Comparison of ENCODE assay signal across 27 cellular contexts in the genomic region with DNA sequence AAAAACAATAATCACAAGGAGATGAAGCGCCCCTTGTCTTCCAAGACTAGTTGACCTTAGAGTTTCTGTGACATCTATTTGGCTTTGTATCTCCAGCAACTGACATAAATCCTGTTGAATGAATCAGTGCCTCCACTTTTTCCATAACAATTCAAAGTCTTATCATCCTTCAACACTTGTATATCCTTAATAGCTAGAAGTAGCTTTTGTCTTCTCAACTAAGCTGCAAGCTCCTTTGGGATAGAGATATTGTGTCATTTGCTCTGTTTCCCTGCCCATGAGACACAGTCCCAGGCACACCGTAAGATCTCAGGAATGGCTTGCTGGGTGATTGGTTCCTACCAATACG. TPM values are rescaled to one million over a fixed set of nuclear protein-coding genes. Genes with fewer than 3 reads are reported as not detected.
"Had no signal": no experiment of that assay in that cellular context is flagged by ENCODE, and none has a peak within 500 bp of the region (broad histone marks: within the 10 kb centered on the region; RNA-seq: fewer than 3 reads in every experiment).

No MANE protein-coding gene starts in this region.

- DNase-seq: caudate nucleus; effector CD8-positive, alpha-beta T cell; foreskin keratinocyte; head of caudate nucleus; hippocampal formation; left ventricle myocardium superior; mesendoderm; naive thymus-derived CD8-positive, alpha-beta T cell; posterior cingulate gyrus; stimulated activated CD4-positive, alpha-beta T cell treated with anti-CD3 and anti-CD28 coated beads, Interleukin-2, amount 100 ng/mL, for 48 hours; testis had no signal

- H3K9me3 Mint-ChIP-seq: naive thymus-derived CD8-positive, alpha-beta T cell; stimulated activated naive CD8-positive, alpha-beta T cell treated with anti-CD3 and anti-CD28 coated beads, Interleukin-15, Interleukin-2, amounts not matched to agents 100 ng/mL and 50 ng/mL, for 24 hours had no signal

- H3K36me3 ChIP-seq: esophagus muscularis mucosa, neutrophil, right atrium auricular region, tibial nerve had no signal

- ATAC-seq: foreskin keratinocyte; left ventricle myocardium superior; naive thymus-derived CD8-positive, alpha-beta T cell had no signal

- H3K4me3 ChIP-seq: coronary artery, esophagus muscularis mucosa, right atrium auricular region, smooth muscle cell, testis, tibial nerve had no signal

- H3K4me3 Mint-ChIP-seq: naive thymus-derived CD8-positive, alpha-beta T cell; stimulated activated naive CD8-positive, alpha-beta T cell treated with anti-CD3 and anti-CD28 coated beads, Interleukin-15, Interleukin-2, amounts not matched to agents 100 ng/mL and 50 ng/mL, for 24 hours had no signal

- H3K4me1 ChIP-seq: esophagus muscularis mucosa, foreskin keratinocyte, right atrium auricular region, testis, tibial nerve had no signal

- H3K27ac Mint-ChIP-seq: naive thymus-derived CD8-positive, alpha-beta T cell had no signal

- H3K36me3 Mint-ChIP-seq: naive thymus-derived CD8-positive, alpha-beta T cell had no signal

- H3K4me2 ChIP-seq: smooth muscle cell had no signal

- H3K27me3 ChIP-seq: right atrium auricular region, testis, tibial nerve had no signal

- H3K27ac ChIP-seq: coronary artery, esophagus muscularis mucosa, foreskin keratinocyte, neutrophil, right atrium auricular region, testis, tibial nerve had no signal

- H3K9me3 ChIP-seq: esophagus muscularis mucosa, neutrophil, right atrium auricular region, testis, tibial nerve had no signal

RNA-seq across cellular contexts. Expression of gene PIGR, which starts 5.7 kb away (rescaled TPM):
- total RNA-seq: dermis microvascular lymphatic vessel endothelial cell; foreskin keratinocyte; kidney epithelial cell; left ventricle myocardium superior; lung microvascular endothelial cell; naive thymus-derived CD8-positive, alpha-beta T cell; osteocyte; pulmonary artery endothelial cell; right atrium auricular region; smooth muscle cell; testis had no signal

RNA-seq across cellular contexts. Expression of gene FCMR, which starts 18.8 kb away (rescaled TPM):
- total RNA-seq: cerebellum, dermis microvascular lymphatic vessel endothelial cell, lung microvascular endothelial cell, osteocyte, pulmonary artery endothelial cell, smooth muscle cell had no signal

RNA-seq across cellular contexts. Expression of gene FCAMR, which starts 29.7 kb away (rescaled TPM):
- total RNA-seq: cerebellum; dermis microvascular lymphatic vessel endothelial cell; esophagus muscularis mucosa; foreskin keratinocyte; kidney epithelial cell; left ventricle myocardium superior; lung microvascular endothelial cell; naive thymus-derived CD8-positive, alpha-beta T cell; osteocyte; pulmonary artery endothelial cell; right atrium auricular region; smooth muscle cell; subcutaneous adipose tissue; tibial nerve; urinary bladder had no signal

RNA-seq across cellular contexts. Expression of gene IL24, which starts 43.3 kb away (rescaled TPM):
- total RNA-seq: cerebellum; dermis microvascular lymphatic vessel endothelial cell; left colon; left ventricle myocardium superior; lung microvascular endothelial cell; naive thymus-derived CD8-positive, alpha-beta T cell; osteocyte; pulmonary artery endothelial cell; subcutaneous adipose tissue; testis; tibial nerve; urinary bladder had no signal
